In the genomic region with DNA sequence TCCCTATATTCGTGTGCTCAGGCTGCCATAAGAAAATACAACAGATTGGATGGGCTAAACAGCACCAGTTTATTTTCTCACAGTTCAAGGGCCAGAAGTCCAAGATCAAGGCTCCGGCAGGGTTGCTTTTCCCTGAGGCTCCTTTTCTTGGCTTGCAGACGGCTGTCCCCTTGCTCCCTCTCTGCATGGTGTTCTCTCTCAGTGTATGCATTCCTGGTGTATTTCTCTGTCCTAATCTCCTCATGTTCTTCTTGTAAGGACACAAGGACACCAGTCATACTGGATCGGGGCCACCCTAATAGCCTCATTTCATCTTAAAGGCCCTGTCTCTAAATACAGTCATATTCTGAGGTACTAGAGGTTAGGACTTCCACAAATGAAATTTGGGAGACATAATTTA, we compare ENCODE assay signal across 15 cellular contexts.
DNase-seq lines count a peak whose midpoint lies in the region; ATAC-seq, FAIRE-seq and TF ChIP-seq lines count a peak whose summit lies in the region.
"Had no signal": no experiment of that assay in that cellular context is flagged by ENCODE, and none has a peak within 500 bp of the region (broad histone marks: within the 10 kb centered on the region; RNA-seq: fewer than 3 reads in every experiment).

No MANE protein-coding gene starts in this region.

- no peak for TF ChIP-seq POLR2A in gastrocnemius medialis (IDR thresholded peaks at IDR 0.05)

- no peak overlapping the region for H3K9ac ChIP-seq in BLaER1 treated with 17β-estradiol and CSF1 and Interleukin-3, amounts not matched to agents 10 nM and 100 nM
- H3K9ac ChIP-seq: neural progenitor cell had no signal

- intact Hi-C loops in gastrocnemius medialis (cut with DNase I; ENCODE audit: low total_unique reads), result no loop called here

- H3K9me3 ChIP-seq in BLaER1 treated with 17β-estradiol and CSF1 and Interleukin-3, amounts not matched to agents 10 nM and 100 nM (replicated peaks in 1 of 11), result peaks cover 39 to 56% (median 46%) of the 10 kb centered on the region in 11 experiments
- no peaks in the 10 kb centered on the region for H3K9me3 ChIP-seq in gastrocnemius medialis

- no peak for FAIRE-seq in D721Med (lab: Jason Lieb, UNC)
- FAIRE-seq: endometrium had no signal

- no peaks in the 10 kb centered on the region for H3K27me3 ChIP-seq in BLaER1 treated with 17β-estradiol and CSF1 and Interleukin-3, amounts not matched to agents 10 nM and 100 nM
- H3K27me3 ChIP-seq in layer of hippocampus (ENCODE audit: control insufficient read depth, insufficient read depth, low read length) (no peaks in the 10 kb centered on the region), gastrocnemius medialis (no peaks in the 10 kb centered on the region)
- H3K27me3 ChIP-seq: neural progenitor cell had no signal

- no peaks in the 10 kb centered on the region for H4K20me1 ChIP-seq in BLaER1 treated with 17β-estradiol and CSF1 and Interleukin-3, amounts not matched to agents 10 nM and 100 nM

- ATAC-seq in gastrocnemius medialis (peak in 1 of 2 donors; percentile 24), GM19023 (IDR thresholded peaks at IDR 0.05; ENCODE audit: unreplicated experiment) (no peak), HG02870 (IDR thresholded peaks at IDR 0.05; ENCODE audit: unreplicated experiment) (no peak)
- ATAC-seq: activated CD8-positive, alpha-beta T cell treated with anti-CD3 and anti-CD28 coated beads, Interleukin-2, amount 10 ng/mL, durations not matched to agents 7 days and 5 days had no signal

- DNase-seq in coronary artery (ENCODE audit: low spot score), result no peak
- DNase-seq in gastrocnemius medialis, result no peak
- DNase-seq in D721Med (ENCODE audit: insufficient read length, low spot score), result no peak
- DNase-seq in stimulated activated naive CD4-positive, alpha-beta T cell (lab: John Stamatoyannopoulos, UW), result no peak
- DNase-seq: activated CD8-positive, alpha-beta T cell treated with anti-CD3 and anti-CD28 coated beads, Interleukin-2, amount 10 ng/mL, durations not matched to agents 7 days and 5 days; CD4-positive, alpha-beta T cell; foreskin melanocyte; NCI-H748 treated with DMSO at 0.1 percent for 48 hours had no signal

- peaks cover 0 to 13% (median 0%) of the 10 kb centered on the region in 11 experiments; a peak in 8 of 22 replicates for H3K36me3 ChIP-seq in BLaER1 treated with 17β-estradiol and CSF1 and Interleukin-3, amounts not matched to agents 10 nM and 100 nM
- H3K36me3 ChIP-seq in gastrocnemius medialis, result no peaks in the 10 kb centered on the region
- H3K36me3 ChIP-seq: neural progenitor cell had no signal

- H3K4me2 ChIP-seq in BLaER1 treated with 17β-estradiol and CSF1 and Interleukin-3, amounts not matched to agents 10 nM and 100 nM, result peak overlapping the region in 10 of 11 experiments; percentile 37 to 66 (median 55); a peak in 18 of 22 replicates
- H3K4me2 ChIP-seq: neural progenitor cell, smooth muscle cell had no signal

- no peak overlapping the region; a peak in 1 of 20 replicates for H3K4me3 ChIP-seq in BLaER1 treated with 17β-estradiol and CSF1 and Interleukin-3, amounts not matched to agents 10 nM and 100 nM
- no peak overlapping the region for H3K4me3 ChIP-seq in coronary artery
- H3K4me3 ChIP-seq in gastrocnemius medialis, result no peak overlapping the region
- H3K4me3 ChIP-seq: neural progenitor cell, smooth muscle cell had no signal

- TF ChIP-seq CTCF in coronary artery (IDR thresholded peaks at IDR 0.05) (no peak), gastrocnemius medialis (IDR thresholded peaks at IDR 0.05 in 4 of 5, conservative IDR thresholded peaks at IDR 0.05 in 1 of 5) (no peak), D721Med (IDR thresholded peaks at IDR 0.05; ENCODE audit: insufficient read depth, missing control alignments) (no peak)

- in situ Hi-C loops in gastrocnemius medialis (cut with MboI; ENCODE audit: low sequenced_read_pairs in 4 of 4), result no loop called here

- H3K4me1 ChIP-seq in BLaER1 treated with 17β-estradiol and CSF1 and Interleukin-3, amounts not matched to agents 10 nM and 100 nM, result peaks cover 36 to 64% (median 54%) of the 10 kb centered on the region in 10 experiments
- peaks cover 10 to 22% of the 10 kb centered on the region in 2 donors for H3K4me1 ChIP-seq in gastrocnemius medialis
- H3K4me1 ChIP-seq: neural progenitor cell had no signal

- H3K27ac ChIP-seq in BLaER1 treated with 17β-estradiol and CSF1 and Interleukin-3, amounts not matched to agents 10 nM and 100 nM, result peak overlapping the region in 9 of 11 experiments; percentile 0 to 79 (median 42); a peak in 12 of 22 replicates
- peak overlapping the region; percentile 18 to 60 for H3K27ac ChIP-seq in coronary artery
- peak overlapping the region; percentile 63 for H3K27ac ChIP-seq in layer of hippocampus (ENCODE audit: low read depth, low read length)
- peak overlapping the region; percentile 72 to 74 (median 74) for H3K27ac ChIP-seq in gastrocnemius medialis
- H3K27ac ChIP-seq: neural progenitor cell had no signal
